Comparison of ENCODE assay signal across 35 cellular contexts in the genomic region with DNA sequence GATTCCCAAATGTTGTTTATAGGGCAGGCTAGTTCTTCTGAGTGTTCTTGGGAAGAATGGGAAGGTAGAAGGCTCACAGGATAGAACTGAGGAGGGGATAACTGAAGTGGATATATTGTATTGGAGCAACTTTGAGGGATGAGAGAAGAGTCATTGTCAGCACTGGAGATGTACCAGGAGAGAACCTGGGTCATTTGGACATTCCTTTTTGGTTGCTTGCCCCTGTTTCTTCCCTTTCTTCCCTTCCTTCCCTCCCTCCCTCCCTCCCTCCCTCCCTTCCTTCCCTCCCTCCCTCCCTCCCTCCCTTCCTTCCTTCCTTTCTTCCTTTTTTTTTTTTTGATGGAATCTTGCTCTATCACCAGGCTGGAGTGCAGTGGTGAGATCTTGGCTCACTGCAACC.
"Had no signal": no experiment of that assay in that cellular context is flagged by ENCODE, and none has a peak within 500 bp of the region (broad histone marks: within the 10 kb centered on the region; RNA-seq: fewer than 3 reads in every experiment).

No MANE protein-coding gene starts in this region.

- H3K9me3 ChIP-seq: adrenal gland, body of pancreas, breast epithelium had no signal

- H3K27me3 ChIP-seq: adrenal gland, body of pancreas, brain microvascular endothelial cell, breast epithelium had no signal

- H3K9me3 Mint-ChIP-seq: activated B cell treated with CpG ODN at 0.5 μM for 24 hours; activated CD4-positive, alpha-beta memory T cell treated with anti-CD3 and anti-CD28 coated beads for 36 hours; activated CD4-positive, alpha-beta T cell treated with anti-CD3 and anti-CD28 coated beads, Interleukin-2, amount 10 ng/mL, durations not matched to agents 24 days and 14 days; activated CD8-positive, alpha-beta T cell treated with anti-CD3 and anti-CD28 coated beads for 36 hours; activated naive CD4-positive, alpha-beta T cell treated with anti-CD3 and anti-CD28 coated beads for 36 hours; activated naive CD4-positive, alpha-beta T cell treated with anti-CD3 and anti-CD28 coated beads, Interleukin-2, amount 50 U/mL, for 72 hours; activated naive CD8-positive, alpha-beta T cell treated with anti-CD3 and anti-CD28 coated beads for 36 hours; activated T-cell treated with anti-CD3 and anti-CD28 coated beads, Interleukin-2, amount 50 U/mL, for 4 hours; activated T-cell treated with anti-CD3 and anti-CD28 coated beads, Interleukin-2, amount 50 U/mL, for 72 hours; activated T-helper 1 cell treated with anti-CD3 and anti-CD28 coated beads, Interleukin-12 subunit alpha, Interleukin-12 subunit beta, Interleukin-2, Interleukin-4 antibody, amounts not matched to agents 30 ng/mL and 10 ng/mL and 1 ng/mL, durations not matched to agents 14 hours and 24 hours and 36 hours; activated T-helper 17 cell treated with anti-CD3 and anti-CD28 coated beads, Interleukin-2, amount 50 U/mL, for 72 hours; T-helper 1 cell treated with Interleukin-12 subunit alpha and Interleukin-12 subunit beta and Interleukin-4 antibody, amounts not matched to agents 30 μg/mL and 1 μg/mL, for 36 hours; T-helper 2 cell treated with Interferon-gamma antibody and Interleukin-4, amounts not matched to agents 5 μg/mL and 100 μg/mL, for 36 hours had no signal

- ATAC-seq: activated CD8-positive, alpha-beta T cell treated with anti-CD3 and anti-CD28 coated beads for 36 hours; activated naive CD4-positive, alpha-beta T cell treated with anti-CD3 and anti-CD28 coated beads, Interleukin-2, amount 50 U/mL, for 72 hours; activated T-cell treated with anti-CD3 and anti-CD28 coated beads, Interleukin-2, amount 50 U/mL, for 4 hours; activated T-cell treated with anti-CD3 and anti-CD28 coated beads, Interleukin-2, amount 50 U/mL, for 72 hours; activated T-helper 17 cell treated with anti-CD3 and anti-CD28 coated beads, Interleukin-2, amount 50 U/mL, for 72 hours; body of pancreas had no signal

- H3K27me3 Mint-ChIP-seq: activated B cell treated with CpG ODN at 0.5 μM for 24 hours; activated T-helper 17 cell treated with anti-CD3 and anti-CD28 coated beads, Interleukin-2, amount 50 U/mL, for 72 hours had no signal

- H3K36me3 ChIP-seq: adrenal gland, brain microvascular endothelial cell, breast epithelium had no signal

- H3K4me3 Mint-ChIP-seq: activated B cell treated with CpG ODN at 0.5 μM for 24 hours; activated CD4-positive, alpha-beta memory T cell treated with anti-CD3 and anti-CD28 coated beads for 36 hours; activated CD4-positive, alpha-beta T cell treated with anti-CD3 and anti-CD28 coated beads, Interleukin-2, amount 10 ng/mL, durations not matched to agents 24 days and 14 days; activated CD8-positive, alpha-beta T cell treated with anti-CD3 and anti-CD28 coated beads for 36 hours; activated naive CD4-positive, alpha-beta T cell treated with anti-CD3 and anti-CD28 coated beads for 36 hours; activated naive CD8-positive, alpha-beta T cell treated with anti-CD3 and anti-CD28 coated beads for 36 hours; activated T-cell treated with anti-CD3 and anti-CD28 coated beads, Interleukin-2, amount 50 U/mL, for 4 hours; activated T-cell treated with anti-CD3 and anti-CD28 coated beads, Interleukin-2, amount 50 U/mL, for 72 hours; activated T-helper 1 cell treated with anti-CD3 and anti-CD28 coated beads, Interleukin-12 subunit alpha, Interleukin-12 subunit beta, Interleukin-2, Interleukin-4 antibody, amounts not matched to agents 30 ng/mL and 10 ng/mL and 1 ng/mL, durations not matched to agents 14 hours and 24 hours and 36 hours; activated T-helper 17 cell treated with anti-CD3 and anti-CD28 coated beads, Interleukin-2, amount 50 U/mL, for 72 hours; T-helper 1 cell treated with Interleukin-12 subunit alpha and Interleukin-12 subunit beta and Interleukin-4 antibody, amounts not matched to agents 30 μg/mL and 1 μg/mL, for 36 hours; T-helper 2 cell treated with Interferon-gamma antibody and Interleukin-4, amounts not matched to agents 5 μg/mL and 100 μg/mL, for 36 hours had no signal

- H3K4me1 ChIP-seq: breast epithelium had no signal

- H3K27ac ChIP-seq: adrenal gland, body of pancreas, brain microvascular endothelial cell, breast epithelium, VCaP had no signal

- H3K4me3 ChIP-seq: adrenal gland, body of pancreas, breast epithelium had no signal

- H3K4me1 Mint-ChIP-seq: activated B cell treated with CpG ODN at 0.5 μM for 24 hours; activated CD4-positive, alpha-beta T cell treated with anti-CD3 and anti-CD28 coated beads, Interleukin-2, amount 10 ng/mL, durations not matched to agents 24 days and 14 days; activated naive CD8-positive, alpha-beta T cell treated with anti-CD3 and anti-CD28 coated beads for 36 hours; activated T-helper 17 cell treated with anti-CD3 and anti-CD28 coated beads, Interleukin-2, amount 50 U/mL, for 72 hours had no signal

- H3K27ac Mint-ChIP-seq: activated B cell treated with CpG ODN at 0.5 μM for 24 hours; activated CD4-positive, alpha-beta memory T cell treated with anti-CD3 and anti-CD28 coated beads for 36 hours; activated CD4-positive, alpha-beta T cell treated with anti-CD3 and anti-CD28 coated beads, Interleukin-2, amount 10 ng/mL, durations not matched to agents 24 days and 14 days; activated CD8-positive, alpha-beta T cell treated with anti-CD3 and anti-CD28 coated beads for 36 hours; activated naive CD4-positive, alpha-beta T cell treated with anti-CD3 and anti-CD28 coated beads for 36 hours; activated naive CD8-positive, alpha-beta T cell treated with anti-CD3 and anti-CD28 coated beads for 36 hours; activated T-cell treated with anti-CD3 and anti-CD28 coated beads, Interleukin-2, amount 50 U/mL, for 72 hours; activated T-helper 1 cell treated with anti-CD3 and anti-CD28 coated beads, Interleukin-12 subunit alpha, Interleukin-12 subunit beta, Interleukin-2, Interleukin-4 antibody, amounts not matched to agents 30 ng/mL and 10 ng/mL and 1 ng/mL, durations not matched to agents 14 hours and 24 hours and 36 hours; T-helper 1 cell treated with Interleukin-12 subunit alpha and Interleukin-12 subunit beta and Interleukin-4 antibody, amounts not matched to agents 30 μg/mL and 1 μg/mL, for 36 hours; T-helper 2 cell treated with Interferon-gamma antibody and Interleukin-4, amounts not matched to agents 5 μg/mL and 100 μg/mL, for 36 hours had no signal

- DNase-seq: activated B cell treated with CpG ODN at 0.5 μM for 24 hours; activated CD4-positive, alpha-beta memory T cell treated with anti-CD3 and anti-CD28 coated beads for 36 hours; activated CD4-positive, alpha-beta T cell treated with anti-CD3 and anti-CD28 coated beads for 4 hours; activated CD4-positive, alpha-beta T cell treated with anti-CD3 and anti-CD28 coated beads, Interleukin-2, amount 10 ng/mL, durations not matched to agents 24 days and 14 days; activated CD4-positive, alpha-beta T cell treated with anti-CD3 and anti-CD28 coated beads, Interleukin-2, amount 50 U/mL, for 1 hour; activated CD4-positive, alpha-beta T cell treated with anti-CD3 and anti-CD28 coated beads, Interleukin-2, amount 50 U/mL, for 4 hours; activated CD4-positive, CD25-positive, alpha-beta regulatory T cell treated with anti-CD3 and anti-CD28 coated beads, Interleukin-2, amount 50 U/mL, for 72 hours; activated CD8-positive, alpha-beta memory T cell treated with anti-CD3 and anti-CD28 coated beads, Interleukin-2, amount 50 U/mL, for 4 hours; activated CD8-positive, alpha-beta T cell treated with anti-CD3 and anti-CD28 coated beads for 36 hours; activated effector memory CD4-positive, alpha-beta T cell treated with anti-CD3 and anti-CD28 coated beads, Interleukin-2, amount 50 U/mL, for 16 hours; activated gamma-delta T cell treated with Interleukin-2 at 50 U/mL for 16 hours; activated naive CD4-positive, alpha-beta T cell; activated naive CD4-positive, alpha-beta T cell treated with anti-CD3 and anti-CD28 coated beads for 36 hours; activated naive CD4-positive, alpha-beta T cell treated with anti-CD3 and anti-CD28 coated beads, Interleukin-2, amount 50 U/mL, for 16 hours; activated naive CD8-positive, alpha-beta T cell treated with anti-CD3 and anti-CD28 coated beads for 36 hours; activated T-cell treated with anti-CD3 and anti-CD28 coated beads for 4 hours; activated T-cell treated with anti-CD3 and anti-CD28 coated beads, Interleukin-2, amount 50 U/mL, for 1 hour; activated T-cell treated with anti-CD3 and anti-CD28 coated beads, Interleukin-2, amount 50 U/mL, for 4 hours; activated T-cell treated with anti-CD3 and anti-CD28 coated beads, Interleukin-2, amount 50 U/mL, for 72 hours; adrenal gland; amniotic stem cell; aorta; body of pancreas; brain microvascular endothelial cell; central memory CD4-positive, alpha-beta T cell; T-helper 1 cell; T-helper 2 cell; T-helper 9 cell had no signal

- H3K36me3 Mint-ChIP-seq: activated CD4-positive, alpha-beta memory T cell treated with anti-CD3 and anti-CD28 coated beads for 36 hours; activated naive CD4-positive, alpha-beta T cell treated with anti-CD3 and anti-CD28 coated beads, Interleukin-2, amount 50 U/mL, for 72 hours; activated naive CD8-positive, alpha-beta T cell treated with anti-CD3 and anti-CD28 coated beads for 36 hours had no signal
